1 cellular context compared by ENCODE assay signal in the genomic region with DNA sequence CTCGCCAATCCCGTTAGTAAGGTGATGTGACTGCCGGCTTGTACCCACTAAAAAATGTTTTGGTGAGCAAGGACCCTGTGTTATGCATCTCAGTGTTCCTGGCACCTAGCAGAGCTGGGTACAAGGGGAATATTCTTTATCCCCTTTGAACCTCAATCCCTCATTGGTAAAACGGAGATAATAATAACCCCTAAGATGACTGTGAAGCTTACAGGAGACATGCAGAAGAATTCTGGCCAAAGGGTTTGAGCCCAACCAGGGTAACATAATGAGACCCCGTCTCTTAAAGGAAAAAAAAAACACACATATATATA.
TF ChIP-seq lines count a peak whose summit lies in the region.

No MANE protein-coding gene starts in this region.

TF ChIP-seq in K562, 482 proteins besides CTCF, POLR2A, EP300 and RAD21:
- TF ChIP-seq SAP30 (IDR thresholded peaks at IDR 0.05; ENCODE audit: borderline replicate concordance, insufficient read depth, low read depth, low read length, poor library complexity, severe bottlenecking) (peak; percentile 20), ZNF408 (CRISPR knock-in tag; IDR thresholded peaks at IDR 0.05; ENCODE audit: low read depth) (no peak), PML (IDR thresholded peaks at IDR 0.05; ENCODE audit: low read length) (no peak), SP1 (CRISPR knock-in tag; IDR thresholded peaks at IDR 0.05) (0 out of 2 replicates have a peak, but pooled peaks have one; percentile 40)
- TF ChIP-seq, protein P1, sequence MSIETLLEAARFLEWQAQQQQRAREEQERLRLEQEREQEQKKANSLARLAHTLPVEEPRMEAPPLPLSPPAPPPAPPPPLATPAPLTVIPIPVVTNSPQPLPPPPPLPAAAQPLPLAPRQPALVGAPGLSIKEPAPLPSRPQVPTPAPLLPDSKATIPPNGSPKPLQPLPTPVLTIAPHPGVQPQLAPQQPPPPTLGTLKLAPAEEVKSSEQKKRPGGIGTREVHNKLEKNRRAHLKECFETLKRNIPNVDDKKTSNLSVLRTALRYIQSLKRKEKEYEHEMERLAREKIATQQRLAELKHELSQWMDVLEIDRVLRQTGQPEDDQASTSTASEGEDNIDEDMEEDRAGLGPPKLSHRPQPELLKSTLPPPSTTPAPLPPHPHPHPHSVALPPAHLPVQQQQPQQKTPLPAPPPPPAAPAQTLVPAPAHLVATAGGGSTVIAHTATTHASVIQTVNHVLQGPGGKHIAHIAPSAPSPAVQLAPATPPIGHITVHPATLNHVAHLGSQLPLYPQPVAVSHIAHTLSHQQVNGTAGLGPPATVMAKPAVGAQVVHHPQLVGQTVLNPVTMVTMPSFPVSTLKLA (conservative IDR thresholded peaks at IDR 0.05) = 0 out of 4 replicates have a peak, but pooled peaks have one; percentile 10 to 12
TF ChIP-seq in K562: peak in this region for 3.
